In the genomic region with DNA sequence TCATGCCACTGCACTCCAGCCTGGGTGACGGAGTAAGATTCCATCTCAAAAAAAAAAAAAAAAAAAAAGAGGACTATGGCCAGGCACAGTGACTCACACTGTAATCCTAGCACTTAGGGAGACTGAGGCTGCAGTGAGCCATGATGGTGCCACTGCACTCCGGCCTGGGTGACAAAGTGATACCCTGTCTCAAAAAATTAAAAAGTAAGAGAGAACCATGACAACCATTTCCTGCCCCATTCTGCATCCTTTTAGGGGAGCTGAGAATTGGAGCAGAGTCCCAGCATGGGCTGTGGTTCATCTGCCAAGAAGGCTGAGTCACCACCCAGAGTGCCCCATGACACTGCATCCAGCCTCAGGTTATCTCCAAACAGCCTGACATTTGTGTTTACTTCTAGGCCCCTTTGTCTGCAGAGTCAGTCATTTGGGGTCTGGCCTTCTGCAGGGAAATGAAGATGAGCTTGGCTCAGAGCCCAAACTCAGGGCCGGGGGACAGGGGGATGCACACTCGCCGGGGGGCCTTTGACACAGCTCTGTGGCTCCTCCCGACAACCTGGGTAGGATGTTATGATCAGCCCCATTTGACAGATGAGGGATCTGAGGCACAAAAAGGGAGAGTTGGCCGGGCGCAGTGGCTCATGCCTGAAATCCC, we compare ENCODE assay signal across 9 cellular contexts. TPM values are rescaled to one million over a fixed set of nuclear protein-coding genes. Genes with fewer than 3 reads are reported as not detected.
DNase-seq lines count a peak whose midpoint lies in the region; ATAC-seq and TF ChIP-seq lines count a peak whose summit lies in the region.
"Had no signal": no experiment of that assay in that cellular context is flagged by ENCODE, and none has a peak within 500 bp of the region (broad histone marks: within the 10 kb centered on the region; RNA-seq: fewer than 3 reads in every experiment).

No MANE protein-coding gene starts in this region.

- TF ChIP-seq CTCF in esophagus muscularis mucosa (IDR thresholded peaks at IDR 0.05), result no peak

- intact Hi-C loops in activated CD4-positive, alpha-beta T cell treated with anti-CD3 and anti-CD28 coated beads, Interleukin-2, amount 10 ng/mL, durations not matched to agents 24 days and 14 days (cut with micrococcal nuclease), result no loop called here
- intact Hi-C loops in esophagus muscularis mucosa (cut with DNase I), result no loop called here

- H3K9me3 ChIP-seq in esophagus muscularis mucosa, result no peaks in the 10 kb centered on the region

- H3K27me3 Mint-ChIP-seq in activated CD4-positive, alpha-beta T cell treated with anti-CD3 and anti-CD28 coated beads, Interleukin-2, amount 10 ng/mL, durations not matched to agents 24 days and 14 days, result peaks cover 17% of the 10 kb centered on the region

- H3K4me3 Mint-ChIP-seq in activated CD4-positive, alpha-beta T cell treated with anti-CD3 and anti-CD28 coated beads, Interleukin-2, amount 10 ng/mL, durations not matched to agents 24 days and 14 days, result no peak overlapping the region
- H3K4me3 Mint-ChIP-seq: natural killer cell had no signal

- peaks cover 8% of the 10 kb centered on the region for H3K4me1 Mint-ChIP-seq in activated CD4-positive, alpha-beta T cell treated with anti-CD3 and anti-CD28 coated beads, Interleukin-2, amount 10 ng/mL, durations not matched to agents 24 days and 14 days
- H3K4me1 Mint-ChIP-seq: natural killer cell had no signal

- 33% methylated on average over 6 of the region's 8 CpGs for WGBS in esophagus muscularis mucosa

- H3K27ac ChIP-seq in esophagus muscularis mucosa (replicated peaks in 1 of 4), result peak overlapping the region; percentile 56 to 74 (median 66)
- peak overlapping the region; percentile 52 for H3K27ac ChIP-seq in rectal smooth muscle tissue (ENCODE audit: low read depth, low read length)

- no peak overlapping the region for H3K9ac ChIP-seq in rectal smooth muscle tissue (ENCODE audit: low read length)

- no peak for TF ChIP-seq EP300 in esophagus muscularis mucosa (IDR thresholded peaks at IDR 0.05)

- peaks cover 25 to 63% (median 57%) of the 10 kb centered on the region in 4 donors for H3K4me1 ChIP-seq in esophagus muscularis mucosa
- peaks cover 15% of the 10 kb centered on the region for H3K4me1 ChIP-seq in rectal smooth muscle tissue (ENCODE audit: control insufficient read depth, insufficient read depth, low read length)

- H3K27me3 ChIP-seq in esophagus muscularis mucosa, result no peaks in the 10 kb centered on the region
- no peaks in the 10 kb centered on the region for H3K27me3 ChIP-seq in rectal smooth muscle tissue (ENCODE audit: control insufficient read depth, insufficient read depth, low read length)

- TF ChIP-seq POLR2A in esophagus muscularis mucosa (IDR thresholded peaks at IDR 0.05; ENCODE audit: low read depth), result no peak

- H3K4me3 ChIP-seq in esophagus muscularis mucosa (no peak overlapping the region), rectal smooth muscle tissue (ENCODE audit: low read length) (no peak overlapping the region)

- ATAC-seq in GM18520 (IDR thresholded peaks at IDR 0.05; ENCODE audit: unreplicated experiment), result no peak
- ATAC-seq in HG02623 (IDR thresholded peaks at IDR 0.05; ENCODE audit: unreplicated experiment), result no peak

- in situ Hi-C loops in SK-MEL-5 (cut with HindIII; ENCODE audit: low pct_unique_long_range_greater_than_20kb, low sequenced_read_pairs), result no loop called here

- no peaks in the 10 kb centered on the region for H3K36me3 Mint-ChIP-seq in activated CD4-positive, alpha-beta T cell treated with anti-CD3 and anti-CD28 coated beads, Interleukin-2, amount 10 ng/mL, durations not matched to agents 24 days and 14 days (ENCODE audit: low read depth)
- H3K36me3 Mint-ChIP-seq: natural killer cell had no signal

- H3K9me3 Mint-ChIP-seq in activated CD4-positive, alpha-beta T cell treated with anti-CD3 and anti-CD28 coated beads, Interleukin-2, amount 10 ng/mL, durations not matched to agents 24 days and 14 days, result no peaks in the 10 kb centered on the region
- H3K9me3 Mint-ChIP-seq: natural killer cell had no signal

- no peak overlapping the region for H3K27ac Mint-ChIP-seq in activated CD4-positive, alpha-beta T cell treated with anti-CD3 and anti-CD28 coated beads, Interleukin-2, amount 10 ng/mL, durations not matched to agents 24 days and 14 days
- H3K27ac Mint-ChIP-seq: natural killer cell had no signal

- peak; percentile 73 for DNase-seq in activated CD4-positive, alpha-beta T cell treated with anti-CD3 and anti-CD28 coated beads, Interleukin-2, amount 10 ng/mL, durations not matched to agents 24 days and 14 days
- no peak for DNase-seq in activated CD4-positive, alpha-beta T cell treated with anti-CD3 and anti-CD28 coated beads for 4 hours
- DNase-seq in SK-MEL-5 (ENCODE audit: low read depth, low spot score) (peak; percentile 95), esophagus muscularis mucosa (ENCODE audit: extremely low spot score) (no peak), HuH-7 (ENCODE audit: low spot score) (no peak)
- DNase-seq: natural killer cell had no signal

- H3K36me3 ChIP-seq in esophagus muscularis mucosa (peaks cover 0 to 3% (median 0%) of the 10 kb centered on the region in 4 donors), rectal smooth muscle tissue (ENCODE audit: control insufficient read depth, insufficient read depth, low read length) (no peaks in the 10 kb centered on the region)

RNA-seq across cellular contexts. Expression of gene CSDC2, which starts 4.7 kb away (rescaled TPM):
- total RNA-seq in activated CD4-positive, alpha-beta T cell treated with anti-CD3 and anti-CD28 coated beads, Interleukin-2, amount 10 ng/mL, durations not matched to agents 24 days and 14 days, result not detected in 2 replicates
- not detected in 2 replicates for total RNA-seq in SK-MEL-5 (2014; rRNA removed; shearing (Covaris generic))
- polyA plus RNA-seq in SK-MEL-5 (2015; cell fraction: cytosol; rRNA removed), result not detected in 2 replicates
- polyA plus RNA-seq in SK-MEL-5 (2015; cell fraction: nucleus; rRNA removed), result not detected in 2 replicates
- total RNA-seq in esophagus muscularis mucosa, result 10 to 100 TPM in 1 of 4 donors, 1 to 10 TPM in 3; 2.9 to 12.4 (median 7.1) TPM
- total RNA-seq: natural killer cell had no signal

RNA-seq across cellular contexts. Expression of gene POLR3H, which starts 21.3 kb away (rescaled TPM):
- total RNA-seq in activated CD4-positive, alpha-beta T cell treated with anti-CD3 and anti-CD28 coated beads, Interleukin-2, amount 10 ng/mL, durations not matched to agents 24 days and 14 days, result 49.2 and 50.6 TPM in 2 replicates
- total RNA-seq in SK-MEL-5 (2014; rRNA removed; shearing (Covaris generic)), result 20.0 and 23.9 TPM in 2 replicates
- polyA plus RNA-seq in SK-MEL-5 (2015; cell fraction: cytosol; rRNA removed), result 40.6 and 47.5 TPM in 2 replicates
- polyA plus RNA-seq in SK-MEL-5 (2015; cell fraction: nucleus; rRNA removed), result 34.4 and 37.8 TPM in 2 replicates
- total RNA-seq in esophagus muscularis mucosa, result 10 to 100 TPM; 20.9 to 28.2 (median 23.0) TPM

RNA-seq across cellular contexts. Expression of gene PMM1, which starts 24.1 kb away (rescaled TPM):
- 19.7 and 23.1 TPM in 2 replicates for total RNA-seq in activated CD4-positive, alpha-beta T cell treated with anti-CD3 and anti-CD28 coated beads, Interleukin-2, amount 10 ng/mL, durations not matched to agents 24 days and 14 days
- total RNA-seq in SK-MEL-5 (2014; rRNA removed; shearing (Covaris generic)), result 8.2 and 9.0 TPM in 2 replicates
- polyA plus RNA-seq in SK-MEL-5 (2015; cell fraction: cytosol; rRNA removed), result 39.9 and 40.2 TPM in 2 replicates
- 67.2 and 102 TPM in 2 replicates for polyA plus RNA-seq in SK-MEL-5 (2015; cell fraction: nucleus; rRNA removed)
- 10 to 100 TPM; 37.4 to 54.2 (median 39.3) TPM for total RNA-seq in esophagus muscularis mucosa

RNA-seq across cellular contexts. Expression of gene DESI1, which starts 55.3 kb away (rescaled TPM):
- 82.2 and 84.9 TPM in 2 replicates for total RNA-seq in activated CD4-positive, alpha-beta T cell treated with anti-CD3 and anti-CD28 coated beads, Interleukin-2, amount 10 ng/mL, durations not matched to agents 24 days and 14 days
- 28.2 and 45.4 TPM in 2 replicates for total RNA-seq in SK-MEL-5 (2014; rRNA removed; shearing (Covaris generic))
- 34.9 and 35.1 TPM in 2 replicates for polyA plus RNA-seq in SK-MEL-5 (2015; cell fraction: cytosol; rRNA removed)
- 46.5 and 65.0 TPM in 2 replicates for polyA plus RNA-seq in SK-MEL-5 (2015; cell fraction: nucleus; rRNA removed)
- 10 to 100 TPM; 18.6 to 76.5 (median 33.7) TPM for total RNA-seq in esophagus muscularis mucosa

RNA-seq across cellular contexts. Expression of gene XRCC6, which starts 55.6 kb away (rescaled TPM):
- 400 and 414 TPM in 2 replicates for total RNA-seq in activated CD4-positive, alpha-beta T cell treated with anti-CD3 and anti-CD28 coated beads, Interleukin-2, amount 10 ng/mL, durations not matched to agents 24 days and 14 days
- 537 and 584 TPM in 2 replicates for total RNA-seq in SK-MEL-5 (2014; rRNA removed; shearing (Covaris generic))
- polyA plus RNA-seq in SK-MEL-5 (2015; cell fraction: cytosol; rRNA removed), result 366 and 418 TPM in 2 replicates
- 132 and 136 TPM in 2 replicates for polyA plus RNA-seq in SK-MEL-5 (2015; cell fraction: nucleus; rRNA removed)
- total RNA-seq in esophagus muscularis mucosa, result 100 to 1,000 TPM; 181 to 255 (median 233) TPM

Comparison
In these comparisons a context has a peak if more than half of its experiments do, and no peak if none do; other contexts are left out.
1. DNase-seq: peak in activated CD4-positive, alpha-beta T cell treated with anti-CD3 and anti-CD28 coated beads, Interleukin-2, amount 10 ng/mL, durations not matched to agents 24 days and 14 days (single experiment) and SK-MEL-5 (single experiment); none in activated CD4-positive, alpha-beta T cell treated with anti-CD3 and anti-CD28 coated beads for 4 hours (0 of 2), esophagus muscularis mucosa (single experiment) and HuH-7 (single experiment).